ENCODE assay signal across 8 cellular contexts in genomic region chr11:114399490-114399889, GRCh38. TPM values are rescaled to one million over a fixed set of nuclear protein-coding genes. Genes with fewer than 3 reads are reported as not detected.
A peak's percentile ranks its signal among the peaks of the same experiment; 100 is the strongest.
DNase-seq lines count a peak whose midpoint lies in the region; ATAC-seq and TF ChIP-seq lines count a peak whose summit lies in the region.

No MANE protein-coding gene starts in this region.

- no peak for TF ChIP-seq POLR2A in suprapubic skin (IDR thresholded peaks at IDR 0.05)

- peak overlapping the region; percentile 99 for H3K27ac Mint-ChIP-seq in activated naive CD8-positive, alpha-beta T cell treated with anti-CD3 and anti-CD28 coated beads, Interleukin-2, amount 50 U/mL, for 24 hours

- no peaks in the 10 kb centered on the region for H3K9me3 ChIP-seq in suprapubic skin

- ATAC-seq in activated naive CD8-positive, alpha-beta T cell treated with anti-CD3 and anti-CD28 coated beads, Interleukin-2, amount 50 U/mL, for 24 hours, result no peak

- H3K4me3 Mint-ChIP-seq in activated naive CD8-positive, alpha-beta T cell treated with anti-CD3 and anti-CD28 coated beads, Interleukin-2, amount 50 U/mL, for 24 hours, result peak overlapping the region; percentile 93

- H3K27me3 ChIP-seq in kidney epithelial cell (ENCODE audit: control insufficient read depth, insufficient read depth, low read length) (no peaks in the 10 kb centered on the region), suprapubic skin (no peaks in the 10 kb centered on the region)

- H3K4me3 ChIP-seq in kidney epithelial cell (ENCODE audit: low read depth, low read length), result peak overlapping the region; percentile 85
- peak overlapping the region; percentile 85 for H3K4me3 ChIP-seq in suprapubic skin

- H3K4me1 ChIP-seq in suprapubic skin, result peaks cover 54% of the 10 kb centered on the region

- H3K27ac ChIP-seq in suprapubic skin, result peak overlapping the region; percentile 98

- no peak for TF ChIP-seq EP300 in suprapubic skin (IDR thresholded peaks at IDR 0.05)

- no peaks in the 10 kb centered on the region for H3K9me3 Mint-ChIP-seq in activated naive CD8-positive, alpha-beta T cell treated with anti-CD3 and anti-CD28 coated beads, Interleukin-2, amount 50 U/mL, for 24 hours

- H3K36me3 ChIP-seq in kidney epithelial cell (ENCODE audit: control insufficient read depth, insufficient read depth, low read length) (no peaks in the 10 kb centered on the region), suprapubic skin (no peaks in the 10 kb centered on the region)

- 16% methylated on average over 7 of the region's 7 CpGs for WGBS in suprapubic skin

- TF ChIP-seq CTCF in kidney epithelial cell (IDR thresholded peaks at IDR 0.05; ENCODE audit: insufficient read depth, low read length, poor library complexity, severe bottlenecking) (no peak), suprapubic skin (IDR thresholded peaks at IDR 0.05) (no peak)

- H3K27me3 Mint-ChIP-seq in activated naive CD8-positive, alpha-beta T cell treated with anti-CD3 and anti-CD28 coated beads, Interleukin-2, amount 50 U/mL, for 24 hours, result no peaks in the 10 kb centered on the region

- DNase-seq in NCI-H82 (lab: John Stamatoyannopoulos, UW) (peak; percentile 57), NCI-H82 treated with DMSO at 0.1 percent for 48 hours (lab: John Stamatoyannopoulos, UW; ENCODE audit: unreplicated experiment) (no peak), kidney epithelial cell (ENCODE audit: low read depth) (no peak), suprapubic skin (ENCODE audit: low spot score in 2 of 2) (no peak), SHP77 (lab: John Stamatoyannopoulos, UW) (no peak), HPDE6-E6E7 (ENCODE audit: extremely low spot score) (no peak), NCI-H1417 treated with DMSO at 0.1 percent for 48 hours (lab: John Stamatoyannopoulos, UW) (no peak)
- DNase-seq in activated naive CD8-positive, alpha-beta T cell treated with anti-CD3 and anti-CD28 coated beads, Interleukin-2, amount 50 U/mL, for 24 hours, result no peak

- H3K4me1 Mint-ChIP-seq in activated naive CD8-positive, alpha-beta T cell treated with anti-CD3 and anti-CD28 coated beads, Interleukin-2, amount 50 U/mL, for 24 hours, result peaks cover 45% of the 10 kb centered on the region

- peaks cover 35% of the 10 kb centered on the region for H3K36me3 Mint-ChIP-seq in activated naive CD8-positive, alpha-beta T cell treated with anti-CD3 and anti-CD28 coated beads, Interleukin-2, amount 50 U/mL, for 24 hours (ENCODE audit: low read depth)

RNA-seq across cellular contexts. Expression of gene C11orf71, which starts 0.8 kb away (rescaled TPM):
- 1.6 and 1.9 TPM in 2 replicates for total RNA-seq in kidney epithelial cell
- 10 to 100 TPM in 3 of 4 donors, 1 to 10 TPM in 1; 9.7 to 13.3 (median 11.8) TPM for total RNA-seq in suprapubic skin

RNA-seq across cellular contexts. Expression of gene RBM7, which starts 1.0 kb away (rescaled TPM):
- total RNA-seq in kidney epithelial cell (40.2 and 43.5 TPM in 2 replicates), suprapubic skin (10 to 100 TPM; 10.2 to 18.4 (median 16.9) TPM)

RNA-seq across cellular contexts. Expression of gene REXO2, which starts 39.8 kb away (rescaled TPM):
- total RNA-seq in kidney epithelial cell (116 and 147 TPM in 2 replicates), suprapubic skin (100 to 1,000 TPM in 3 of 4 donors, 10 to 100 TPM in 1; 88.7 to 125 (median 109) TPM)
